31 cellular contexts compared by ENCODE assay signal in genomic region chr12:83739602-83740001, GRCh38.
"Had no signal": no experiment of that assay in that cellular context is flagged by ENCODE, and none has a peak within 500 bp of the region (broad histone marks: within the 10 kb centered on the region; RNA-seq: fewer than 3 reads in every experiment).

No MANE protein-coding gene starts in this region.

- DNase-seq: activated B cell treated with CpG ODN at 0.5 μM for 24 hours; activated CD4-positive, alpha-beta T cell treated with anti-CD3 and anti-CD28 coated beads for 48 hours; activated CD4-positive, alpha-beta T cell treated with anti-CD3 and anti-CD28 coated beads, Interleukin-2, amount 50 U/mL, for 1 hour; activated CD4-positive, alpha-beta T cell treated with anti-CD3 and anti-CD28 coated beads, Interleukin-2, amount 50 U/mL, for 48 hours; activated CD8-positive, alpha-beta memory T cell treated with anti-CD3 and anti-CD28 coated beads for 24 hours; activated CD8-positive, alpha-beta T cell treated with anti-CD3 and anti-CD28 coated beads for 36 hours; activated effector memory CD4-positive, alpha-beta T cell treated with Interleukin-2 at 50 U/mL for 16 hours; activated gamma-delta T cell treated with Interleukin-2 at 50 U/mL for 16 hours; activated naive CD4-positive, alpha-beta T cell treated with anti-CD3 and anti-CD28 coated beads, Interleukin-2, amount 50 U/mL, for 16 hours; activated naive CD4-positive, alpha-beta T cell treated with Interleukin-2 at 50 U/mL for 16 hours; activated T-cell treated with anti-CD3 and anti-CD28 coated beads, Interleukin-2, amount 50 U/mL, for 4 hours; amniotic stem cell; anterior cingulate cortex; brain microvascular endothelial cell; caudate nucleus; cortex of kidney; dermis blood vessel endothelial cell; effector CD4-positive, alpha-beta T cell; effector memory CD8-positive, alpha-beta T cell; erythroblast; foreskin keratinocyte; gastrocnemius medialis; T-helper 1 cell; T-helper 17 cell; T1000; WERI-Rb-1 had no signal

- H3K36me3 Mint-ChIP-seq: activated naive CD8-positive, alpha-beta T cell had no signal

- H3K36me3 ChIP-seq: brain microvascular endothelial cell, esophagus muscularis mucosa, gastrocnemius medialis, WERI-Rb-1 had no signal

- H3K4me3 Mint-ChIP-seq: activated B cell treated with CpG ODN at 0.5 μM for 24 hours; activated CD8-positive, alpha-beta T cell treated with anti-CD3 and anti-CD28 coated beads for 36 hours; activated naive CD8-positive, alpha-beta T cell; activated T-cell treated with anti-CD3 and anti-CD28 coated beads, Interleukin-2, amount 50 U/mL, for 4 hours; activated T-helper 17 cell treated with anti-CD3 and anti-CD28 coated beads, Interleukin-2, amount 50 U/mL, for 72 hours; effector memory CD8-positive, alpha-beta T cell; T-helper 17 cell; T-helper 2 cell treated with Interferon-gamma antibody and Interleukin-4, amounts not matched to agents 5 μg/mL and 100 μg/mL, for 36 hours had no signal

- ATAC-seq: activated CD4-positive, CD25-positive, alpha-beta regulatory T cell treated with anti-CD3 and anti-CD28 coated beads, Interleukin-2, amount 50 U/mL, for 24 hours; activated CD8-positive, alpha-beta T cell treated with anti-CD3 and anti-CD28 coated beads for 36 hours; activated T-cell treated with anti-CD3 and anti-CD28 coated beads, Interleukin-2, amount 50 U/mL, for 4 hours; activated T-helper 17 cell treated with anti-CD3 and anti-CD28 coated beads, Interleukin-2, amount 50 U/mL, for 72 hours; effector memory CD8-positive, alpha-beta T cell; foreskin keratinocyte; gastrocnemius medialis; T-helper 17 cell had no signal

- H3K27ac Mint-ChIP-seq: activated B cell treated with CpG ODN at 0.5 μM for 24 hours; activated CD8-positive, alpha-beta T cell treated with anti-CD3 and anti-CD28 coated beads for 36 hours; activated naive CD8-positive, alpha-beta T cell; activated T-helper 17 cell treated with anti-CD3 and anti-CD28 coated beads, Interleukin-2, amount 50 U/mL, for 72 hours; effector memory CD8-positive, alpha-beta T cell; T-helper 17 cell; T-helper 2 cell treated with Interferon-gamma antibody and Interleukin-4, amounts not matched to agents 5 μg/mL and 100 μg/mL, for 36 hours had no signal

- H3K27me3 Mint-ChIP-seq: activated B cell treated with CpG ODN at 0.5 μM for 24 hours; activated CD8-positive, alpha-beta T cell treated with anti-CD3 and anti-CD28 coated beads for 36 hours; activated naive CD8-positive, alpha-beta T cell; activated T-helper 17 cell treated with anti-CD3 and anti-CD28 coated beads, Interleukin-2, amount 50 U/mL, for 72 hours; effector memory CD8-positive, alpha-beta T cell; T-helper 17 cell had no signal

- H3K4me1 ChIP-seq: esophagus muscularis mucosa, foreskin keratinocyte, gastrocnemius medialis had no signal

- H3K27me3 ChIP-seq: brain microvascular endothelial cell, esophagus muscularis mucosa, foreskin keratinocyte, gastrocnemius medialis had no signal

- H3K9me3 ChIP-seq: esophagus muscularis mucosa, gastrocnemius medialis had no signal

- H3K4me3 ChIP-seq: esophagus muscularis mucosa, gastrocnemius medialis had no signal

- H3K27ac ChIP-seq: brain microvascular endothelial cell, esophagus muscularis mucosa, foreskin keratinocyte, gastrocnemius medialis, WERI-Rb-1 had no signal

- H3K4me1 Mint-ChIP-seq: activated B cell treated with CpG ODN at 0.5 μM for 24 hours; activated T-helper 17 cell treated with anti-CD3 and anti-CD28 coated beads, Interleukin-2, amount 50 U/mL, for 72 hours; T-helper 17 cell had no signal
